11 cellular contexts compared by ENCODE assay signal in genomic region chr12:64671682-64672081, GRCh38.
DNase-seq lines count a peak whose midpoint lies in the region; ATAC-seq lines count a peak whose summit lies in the region.
"Had no signal": no experiment of that assay in that cellular context is flagged by ENCODE, and none has a peak within 500 bp of the region (broad histone marks: within the 10 kb centered on the region; RNA-seq: fewer than 3 reads in every experiment).

No MANE protein-coding gene starts in this region.

- ATAC-seq in activated T-helper 17 cell treated with anti-CD3 and anti-CD28 coated beads, Interleukin-2, amount 50 U/mL, for 72 hours (replicated peaks): no peak
- no peak for ATAC-seq in stimulated activated naive CD8-positive, alpha-beta T cell treated with anti-CD3 and anti-CD28 coated beads, Interleukin-15, amount 100 ng/mL, for 72 hours
- ATAC-seq in HG03135 (IDR thresholded peaks at IDR 0.05; ENCODE audit: unreplicated experiment) (no peak), GM21447 (IDR thresholded peaks at IDR 0.05; ENCODE audit: unreplicated experiment) (no peak)

- peak; percentile 31 for DNase-seq in activated T-cell treated with anti-CD3 and anti-CD28 coated beads, Interleukin-2, amount 50 U/mL, for 24 hours
- no peak for DNase-seq in activated T-cell treated with anti-CD3 and anti-CD28 coated beads, Interleukin-2, amount 50 U/mL, for 48 hours
- DNase-seq in immature natural killer cell (no peak), NCI-H524 (lab: John Stamatoyannopoulos, UW) (no peak)
- no peak for DNase-seq in stimulated activated naive CD8-positive, alpha-beta T cell treated with anti-CD3 and anti-CD28 coated beads, Interleukin-15, amount 100 ng/mL, for 72 hours
- DNase-seq: cerebellar nuclear complex, NCI-H1417 treated with DMSO at 0.1 percent for 48 hours had no signal

- H3K4me1 Mint-ChIP-seq in activated T-cell treated with anti-CD3 and anti-CD28 coated beads, Interleukin-2, amount 50 U/mL, for 24 hours (ENCODE audit: low read depth): peaks cover 92% of the 10 kb centered on the region
- peaks cover 58% of the 10 kb centered on the region for H3K4me1 Mint-ChIP-seq in activated T-helper 17 cell treated with anti-CD3 and anti-CD28 coated beads, Interleukin-2, amount 50 U/mL, for 72 hours
- H3K4me1 Mint-ChIP-seq in immature natural killer cell: peaks cover 92 to 96% of the 10 kb centered on the region in 2 donors
- H3K4me1 Mint-ChIP-seq in stimulated activated naive CD8-positive, alpha-beta T cell treated with anti-CD3 and anti-CD28 coated beads, Interleukin-15, amount 100 ng/mL, for 72 hours: peaks cover 95% of the 10 kb centered on the region

- peak overlapping the region; percentile 97 for H3K27ac Mint-ChIP-seq in activated T-cell treated with anti-CD3 and anti-CD28 coated beads, Interleukin-2, amount 50 U/mL, for 24 hours
- peak overlapping the region; percentile 84 for H3K27ac Mint-ChIP-seq in activated T-helper 17 cell treated with anti-CD3 and anti-CD28 coated beads, Interleukin-2, amount 50 U/mL, for 72 hours
- H3K27ac Mint-ChIP-seq in immature natural killer cell: peak overlapping the region; percentile 98 to 100 (median 99)
- H3K27ac Mint-ChIP-seq in stimulated activated naive CD8-positive, alpha-beta T cell treated with anti-CD3 and anti-CD28 coated beads, Interleukin-15, amount 100 ng/mL, for 72 hours: peak overlapping the region; percentile 64 to 79
- H3K27ac Mint-ChIP-seq: HFFc6 had no signal

- H3K36me3 Mint-ChIP-seq in activated T-cell treated with anti-CD3 and anti-CD28 coated beads, Interleukin-2, amount 50 U/mL, for 24 hours (ENCODE audit: low read depth): peaks cover 13% of the 10 kb centered on the region
- H3K36me3 Mint-ChIP-seq in activated T-helper 17 cell treated with anti-CD3 and anti-CD28 coated beads, Interleukin-2, amount 50 U/mL, for 72 hours (ENCODE audit: low read depth): no peaks in the 10 kb centered on the region
- H3K36me3 Mint-ChIP-seq in immature natural killer cell: no peaks in the 10 kb centered on the region

- H3K9me3 Mint-ChIP-seq in activated T-cell treated with anti-CD3 and anti-CD28 coated beads, Interleukin-2, amount 50 U/mL, for 24 hours: no peaks in the 10 kb centered on the region
- H3K9me3 Mint-ChIP-seq in activated T-helper 17 cell treated with anti-CD3 and anti-CD28 coated beads, Interleukin-2, amount 50 U/mL, for 72 hours: no peaks in the 10 kb centered on the region
- H3K9me3 Mint-ChIP-seq in immature natural killer cell: no peaks in the 10 kb centered on the region
- no peaks in the 10 kb centered on the region for H3K9me3 Mint-ChIP-seq in stimulated activated naive CD8-positive, alpha-beta T cell treated with anti-CD3 and anti-CD28 coated beads, Interleukin-15, amount 100 ng/mL, for 72 hours
- H3K9me3 Mint-ChIP-seq: HFFc6 had no signal

- H3K4me3 Mint-ChIP-seq in activated T-cell treated with anti-CD3 and anti-CD28 coated beads, Interleukin-2, amount 50 U/mL, for 24 hours: peak overlapping the region; percentile 83
- H3K4me3 Mint-ChIP-seq in activated T-helper 17 cell treated with anti-CD3 and anti-CD28 coated beads, Interleukin-2, amount 50 U/mL, for 72 hours: peak overlapping the region; percentile 75
- H3K4me3 Mint-ChIP-seq in immature natural killer cell: peak overlapping the region; percentile 92 to 97 (median 95)
- peak overlapping the region; percentile 93 to 95 for H3K4me3 Mint-ChIP-seq in stimulated activated naive CD8-positive, alpha-beta T cell treated with anti-CD3 and anti-CD28 coated beads, Interleukin-15, amount 100 ng/mL, for 72 hours
- H3K4me3 Mint-ChIP-seq: HFFc6 had no signal

- H3K27me3 Mint-ChIP-seq in activated T-cell treated with anti-CD3 and anti-CD28 coated beads, Interleukin-2, amount 50 U/mL, for 24 hours: no peaks in the 10 kb centered on the region
- no peaks in the 10 kb centered on the region for H3K27me3 Mint-ChIP-seq in activated T-helper 17 cell treated with anti-CD3 and anti-CD28 coated beads, Interleukin-2, amount 50 U/mL, for 72 hours
- peaks cover 7 to 30% (median 23%) of the 10 kb centered on the region in 3 donors for H3K27me3 Mint-ChIP-seq in immature natural killer cell (ENCODE audit: low read depth in 3 of 3)
- H3K27me3 Mint-ChIP-seq in stimulated activated naive CD8-positive, alpha-beta T cell treated with anti-CD3 and anti-CD28 coated beads, Interleukin-15, amount 100 ng/mL, for 72 hours: no peaks in the 10 kb centered on the region
